15 cellular contexts compared by ENCODE assay signal in the genomic region with DNA sequence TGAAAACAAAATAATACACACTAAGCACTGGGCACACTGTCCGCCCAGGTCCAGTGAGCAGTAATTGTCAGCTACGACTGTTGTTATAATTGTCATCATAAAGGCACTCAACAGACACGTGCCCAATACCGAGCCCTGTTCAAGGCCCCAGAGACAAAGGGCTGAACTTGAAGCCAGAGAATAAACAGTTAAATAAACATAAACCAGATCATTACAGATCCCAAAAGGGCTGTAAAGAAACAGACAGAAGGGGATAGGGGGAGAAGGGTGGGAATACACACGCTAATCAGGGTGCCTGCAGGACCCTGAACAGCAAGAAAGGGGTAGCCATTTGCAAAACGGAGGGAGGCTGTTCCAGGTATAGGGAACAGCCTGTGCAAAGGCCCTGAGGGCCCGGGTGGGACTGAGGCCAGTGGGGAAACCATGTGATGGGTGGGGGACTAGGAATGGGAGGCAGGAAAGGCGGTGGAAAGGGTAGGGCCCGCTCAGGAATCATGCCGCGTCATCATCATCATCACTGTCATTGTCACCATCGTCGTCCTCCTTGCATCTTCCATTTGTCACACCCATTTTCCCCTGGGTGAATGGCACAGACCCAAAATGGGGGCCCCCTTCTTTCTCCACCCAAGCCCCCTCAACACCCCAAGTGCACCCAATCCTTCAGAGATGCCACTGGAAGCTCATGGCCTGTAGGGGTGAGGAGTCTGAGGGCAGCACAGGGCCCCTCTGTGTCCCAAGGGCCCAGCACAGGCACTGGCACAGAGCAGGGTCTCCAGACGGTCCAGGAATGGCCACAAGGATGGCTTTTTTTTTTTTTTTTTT. TPM values are rescaled to one million over a fixed set of nuclear protein-coding genes. Genes with fewer than 3 reads are reported as not detected.
A peak's percentile ranks its signal among the peaks of the same experiment; 100 is the strongest.
DNase-seq lines count a peak whose midpoint lies in the region; ATAC-seq, FAIRE-seq and TF ChIP-seq lines count a peak whose summit lies in the region.
"Had no signal": no experiment of that assay in that cellular context is flagged by ENCODE, and none has a peak within 500 bp of the region (broad histone marks: within the 10 kb centered on the region; RNA-seq: fewer than 3 reads in every experiment).

No MANE protein-coding gene starts in this region.

- H3K4me2 ChIP-seq in BLaER1 treated with 17β-estradiol and CSF1 and Interleukin-3, amounts not matched to agents 10 nM and 100 nM = peak overlapping the region; percentile 94 to 100 (median 99); a peak in 19 of 22 replicates
- H3K4me2 ChIP-seq in GM23338 (peak overlapping the region; percentile 38; the same call in 1 of the 2 replicates), osteoblast (ENCODE audit: insufficient read depth, low read length) (no peak overlapping the region)

- H3K79me2 ChIP-seq in GM23338 (replicated peaks; ENCODE audit: insufficient read depth) (peaks cover 94% of the 10 kb centered on the region), osteoblast (ENCODE audit: insufficient read depth, low read length) (peaks cover 88% of the 10 kb centered on the region)

- peak overlapping the region in 7 of 11 experiments; percentile 10 to 95 (median 22); a peak in 8 of 22 replicates for H3K27ac ChIP-seq in BLaER1 treated with 17β-estradiol and CSF1 and Interleukin-3, amounts not matched to agents 10 nM and 100 nM
- H3K27ac ChIP-seq in GM23338 (ENCODE audit: low read depth) (no peak overlapping the region), osteoblast (ENCODE audit: low read depth, low read length) (no peak overlapping the region)

- peaks cover 59% of the 10 kb centered on the region for H3K4me1 Mint-ChIP-seq in GM23338

- TF ChIP-seq POLR2A in erythroblast (IDR thresholded peaks at IDR 0.05; ENCODE audit: low read length) = no peak

- H2AFZ ChIP-seq in GM23338 = no peak overlapping the region
- H2AFZ ChIP-seq in osteoblast (ENCODE audit: low read length) = no peak overlapping the region

- no peaks in the 10 kb centered on the region; the same call in 2 of the 3 replicates for H3K9me3 Mint-ChIP-seq in GM23338
- H3K9me3 Mint-ChIP-seq: activated CD4-positive, alpha-beta T cell treated with anti-CD3 and anti-CD28 coated beads, Interleukin-2, amount 10 ng/mL, durations not matched to agents 24 days and 14 days had no signal

- H3F3A ChIP-seq in GM23338 (replicated peaks; ENCODE audit: low read depth) = peaks cover 43% of the 10 kb centered on the region

- peaks cover 61% of the 10 kb centered on the region for H3K36me3 Mint-ChIP-seq in GM23338 (ENCODE audit: low read depth)

- ATAC-seq in GM23338 (no peak), HG02571 (IDR thresholded peaks at IDR 0.05; ENCODE audit: unreplicated experiment) (no peak)

- CTCF ChIA-PET in GM10248 (lab: Yijun Ruan, JAX) = interaction anchor here (1.6 to 3.4 kb wide), 2 partner anchors 17 kb away, joined by 5 to 15 read pairs; no protein-coding TSS in a partner anchor

- POLR2A ChIA-PET in GM10248 (lab: Yijun Ruan, JAX) = no interaction called here

- H3K27ac Mint-ChIP-seq in GM23338 = no peak overlapping the region; the same call in 1 of the 2 replicates
- H3K27ac Mint-ChIP-seq: activated CD4-positive, alpha-beta T cell treated with anti-CD3 and anti-CD28 coated beads, Interleukin-2, amount 10 ng/mL, durations not matched to agents 24 days and 14 days had no signal

- no peaks in the 10 kb centered on the region for H3K9me3 ChIP-seq in BLaER1 treated with 17β-estradiol and CSF1 and Interleukin-3, amounts not matched to agents 10 nM and 100 nM (replicated peaks in 1 of 11)
- no peaks in the 10 kb centered on the region for H3K9me3 ChIP-seq in osteoblast (ENCODE audit: low read depth, low read length)

- peaks cover 82 to 100% (median 96%) of the 10 kb centered on the region in 11 experiments for H4K20me1 ChIP-seq in BLaER1 treated with 17β-estradiol and CSF1 and Interleukin-3, amounts not matched to agents 10 nM and 100 nM
- H4K20me1 ChIP-seq in GM23338 (replicated peaks; ENCODE audit: insufficient read depth) (peaks cover 76% of the 10 kb centered on the region), osteoblast (ENCODE audit: insufficient read depth, low read length) (peaks cover 66% of the 10 kb centered on the region)

- peaks cover 67 to 97% (median 90%) of the 10 kb centered on the region in 10 experiments for H3K4me1 ChIP-seq in BLaER1 treated with 17β-estradiol and CSF1 and Interleukin-3, amounts not matched to agents 10 nM and 100 nM
- H3K4me1 ChIP-seq in GM23338 (ENCODE audit: insufficient read depth) = peaks cover 50% of the 10 kb centered on the region
- H3K4me1 ChIP-seq in osteoblast (ENCODE audit: insufficient read depth, low read length) = peaks cover 26% of the 10 kb centered on the region

- H3K36me3 ChIP-seq in BLaER1 treated with 17β-estradiol and CSF1 and Interleukin-3, amounts not matched to agents 10 nM and 100 nM = peaks cover 14 to 75% (median 41%) of the 10 kb centered on the region in 11 experiments
- H3K36me3 ChIP-seq in GM23338 (ENCODE audit: insufficient read depth) = peaks cover 6% of the 10 kb centered on the region; the same call in 1 of the 2 replicates
- H3K36me3 ChIP-seq in osteoblast (ENCODE audit: insufficient read depth, low read length) = peaks cover 10% of the 10 kb centered on the region

- DNase-seq in GM23338 (ENCODE audit: low spot score) (no peak), erythroblast (lab: John Stamatoyannopoulos, UW) (peak; percentile 11 to 35), osteoblast (ENCODE audit: insufficient read length, low spot score, missing footprints) (peak; percentile 64), GM10248 (ENCODE audit: extremely low spot score) (no peak), putamen (ENCODE audit: low spot score) (no peak), RCC 7860 (ENCODE audit: low spot score) (no peak)
- DNase-seq: activated CD4-positive, alpha-beta T cell treated with anti-CD3 and anti-CD28 coated beads, Interleukin-2, amount 10 ng/mL, durations not matched to agents 24 days and 14 days; stimulated activated CD4-positive, alpha-beta T cell treated with anti-CD3 and anti-CD28 coated beads, Interleukin-1b, Interleukin-23, amount 100 ng/mL, for 48 hours; stimulated activated naive CD4-positive, alpha-beta T cell; T-helper 1 cell had no signal

- no peaks in the 10 kb centered on the region for H3K9me2 ChIP-seq in GM23338 (ENCODE audit: insufficient read depth)

- H3K27me3 Mint-ChIP-seq in GM23338 (ENCODE audit: insufficient read depth, low read depth, poor library complexity) = peaks cover 37% of the 10 kb centered on the region
- H3K27me3 Mint-ChIP-seq: activated CD4-positive, alpha-beta T cell treated with anti-CD3 and anti-CD28 coated beads, Interleukin-2, amount 10 ng/mL, durations not matched to agents 24 days and 14 days had no signal

- no peaks in the 10 kb centered on the region for H3K27me3 ChIP-seq in BLaER1 treated with 17β-estradiol and CSF1 and Interleukin-3, amounts not matched to agents 10 nM and 100 nM
- H3K27me3 ChIP-seq in GM23338 (ENCODE audit: insufficient read depth) = no peaks in the 10 kb centered on the region
- H3K27me3 ChIP-seq in osteoblast (ENCODE audit: insufficient read depth, low read length) = no peaks in the 10 kb centered on the region

- no peak for TF ChIP-seq CTCF in GM23338 (conservative IDR thresholded peaks at IDR 0.05; ENCODE audit: low read depth in 2 of 2)
- no peak for TF ChIP-seq CTCF in osteoblast (IDR thresholded peaks at IDR 0.05; ENCODE audit: extremely low read depth, low read depth, low read length)
- TF ChIP-seq CTCF in GM10248 (IDR thresholded peaks at IDR 0.05; ENCODE audit: control extremely low read depth, extremely low read depth, low read depth, missing control alignments) = no peak

- no peak overlapping the region; the same call in 2 of the 3 replicates for H3K4me3 Mint-ChIP-seq in GM23338
- H3K4me3 Mint-ChIP-seq: activated CD4-positive, alpha-beta T cell treated with anti-CD3 and anti-CD28 coated beads, Interleukin-2, amount 10 ng/mL, durations not matched to agents 24 days and 14 days had no signal

- FAIRE-seq in RCC 7860 (lab: Jason Lieb, UNC) = no peak
- FAIRE-seq: colon had no signal

- H3K4me3 ChIP-seq in BLaER1 treated with 17β-estradiol and CSF1 and Interleukin-3, amounts not matched to agents 10 nM and 100 nM = no peak overlapping the region
- no peak overlapping the region for H3K4me3 ChIP-seq in GM23338
- H3K4me3 ChIP-seq in osteoblast (ENCODE audit: insufficient read depth, low read length) = no peak overlapping the region

- peak overlapping the region in 4 of 11 experiments; percentile 9 to 94 (median 21); a peak in 3 of 22 replicates for H3K9ac ChIP-seq in BLaER1 treated with 17β-estradiol and CSF1 and Interleukin-3, amounts not matched to agents 10 nM and 100 nM

TF ChIP-seq in GM23338, 12 proteins besides CTCF, POLR2A, EP300 and RAD21:
- TF ChIP-seq ZNF331 (CRISPR knock-in tag; IDR thresholded peaks at IDR 0.05; ENCODE audit: low read depth) (no peak), POLR2AphosphoS5 (IDR thresholded peaks at IDR 0.05; ENCODE audit: low read depth) (0 out of 2 replicates have a peak, but pooled peaks have one; percentile 32)
- TF ChIP-seq, protein P1, sequence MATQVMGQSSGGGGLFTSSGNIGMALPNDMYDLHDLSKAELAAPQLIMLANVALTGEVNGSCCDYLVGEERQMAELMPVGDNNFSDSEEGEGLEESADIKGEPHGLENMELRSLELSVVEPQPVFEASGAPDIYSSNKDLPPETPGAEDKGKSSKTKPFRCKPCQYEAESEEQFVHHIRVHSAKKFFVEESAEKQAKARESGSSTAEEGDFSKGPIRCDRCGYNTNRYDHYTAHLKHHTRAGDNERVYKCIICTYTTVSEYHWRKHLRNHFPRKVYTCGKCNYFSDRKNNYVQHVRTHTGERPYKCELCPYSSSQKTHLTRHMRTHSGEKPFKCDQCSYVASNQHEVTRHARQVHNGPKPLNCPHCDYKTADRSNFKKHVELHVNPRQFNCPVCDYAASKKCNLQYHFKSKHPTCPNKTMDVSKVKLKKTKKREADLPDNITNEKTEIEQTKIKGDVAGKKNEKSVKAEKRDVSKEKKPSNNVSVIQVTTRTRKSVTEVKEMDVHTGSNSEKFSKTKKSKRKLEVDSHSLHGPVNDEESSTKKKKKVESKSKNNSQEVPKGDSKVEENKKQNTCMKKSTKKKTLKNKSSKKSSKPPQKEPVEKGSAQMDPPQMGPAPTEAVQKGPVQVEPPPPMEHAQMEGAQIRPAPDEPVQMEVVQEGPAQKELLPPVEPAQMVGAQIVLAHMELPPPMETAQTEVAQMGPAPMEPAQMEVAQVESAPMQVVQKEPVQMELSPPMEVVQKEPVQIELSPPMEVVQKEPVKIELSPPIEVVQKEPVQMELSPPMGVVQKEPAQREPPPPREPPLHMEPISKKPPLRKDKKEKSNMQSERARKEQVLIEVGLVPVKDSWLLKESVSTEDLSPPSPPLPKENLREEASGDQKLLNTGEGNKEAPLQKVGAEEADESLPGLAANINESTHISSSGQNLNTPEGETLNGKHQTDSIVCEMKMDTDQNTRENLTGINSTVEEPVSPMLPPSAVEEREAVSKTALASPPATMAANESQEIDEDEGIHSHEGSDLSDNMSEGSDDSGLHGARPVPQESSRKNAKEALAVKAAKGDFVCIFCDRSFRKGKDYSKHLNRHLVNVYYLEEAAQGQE (IDR thresholded peaks at IDR 0.05; ENCODE audit: unreplicated experiment) = no peak

RNA-seq across cellular contexts. Expression of gene CARHSP1, which starts 6.3 kb away (rescaled TPM):
- total RNA-seq in GM23338 (2014; rRNA removed; shearing (Covaris generic)) = 286 and 301 TPM in 2 replicates
- 324 and 339 TPM in 2 replicates for polyA plus RNA-seq in GM23338 (2016; fragmentation: Nextera tagmentation; extraction: Ambion mirVana)
- 92.6 and 107 TPM in 2 replicates for total RNA-seq in osteoblast

RNA-seq across cellular contexts. Expression of gene LITAFD, which starts 19.6 kb away (rescaled TPM):
- not detected in 2 replicates for total RNA-seq in GM23338 (2014; rRNA removed; shearing (Covaris generic))
- polyA plus RNA-seq in GM23338 (2016; fragmentation: Nextera tagmentation; extraction: Ambion mirVana) = not detected in 2 replicates
- not detected in 2 replicates for total RNA-seq in osteoblast
- total RNA-seq: activated CD4-positive, alpha-beta T cell treated with anti-CD3 and anti-CD28 coated beads, Interleukin-2, amount 10 ng/mL, durations not matched to agents 24 days and 14 days; kidney epithelial cell; posterior vena cava had no signal

Comparison
In these comparisons a context has a peak if more than half of its experiments do, and no peak if none do; other contexts are left out.
1. H3K27ac ChIP-seq: peak in BLaER1 treated with 17β-estradiol and CSF1 and Interleukin-3, amounts not matched to agents 10 nM and 100 nM (7 of 11); none in GM23338 (single experiment) and osteoblast (single experiment).
2. DNase-seq: peak in erythroblast (2 of 2) and osteoblast (single experiment); none in GM23338 (single experiment), GM10248 (single experiment), putamen (single experiment) and RCC 7860 (single experiment).